16 cellular contexts compared by ENCODE assay signal in genomic region chr17:48539177-48539576, GRCh38. TPM values are rescaled to one million over a fixed set of nuclear protein-coding genes. Genes with fewer than 3 reads are reported as not detected.
A peak's percentile ranks its signal among the peaks of the same experiment; 100 is the strongest.
DNase-seq lines count a peak whose midpoint lies in the region; FAIRE-seq and TF ChIP-seq lines count a peak whose summit lies in the region.
"Had no signal": no experiment of that assay in that cellular context is flagged by ENCODE, and none has a peak within 500 bp of the region (broad histone marks: within the 10 kb centered on the region; RNA-seq: fewer than 3 reads in every experiment).

No MANE protein-coding gene starts in this region.

- H3K27ac ChIP-seq in kidney (ENCODE audit: low read depth in 2 of 2, low read length in 2 of 2) (peak overlapping the region; percentile 32 to 69), stomach smooth muscle (ENCODE audit: low read length) (peak overlapping the region; percentile 55)

- H3K4me3 ChIP-seq in astrocyte of the cerebellum (ENCODE audit: low read depth, low read length) (no peak overlapping the region), kidney (ENCODE audit: low read length in 2 of 2) (no peak overlapping the region), stomach smooth muscle (ENCODE audit: low read length in 2 of 2) (no peak overlapping the region)
- H3K4me3 ChIP-seq: esophagus muscularis mucosa had no signal

- intact Hi-C loops in kidney (cut with DNase I), result no loop called here

- FAIRE-seq in H54 (lab: Jason Lieb, UNC) (peak; percentile 82), kidney (lab: Jason Lieb, UNC) (no peak)

- H3K9me3 ChIP-seq in kidney (ENCODE audit: control insufficient read depth in 1 of 2, low read length in 2 of 2), result no peaks in the 10 kb centered on the region
- H3K9me3 ChIP-seq in stomach smooth muscle (ENCODE audit: control insufficient read depth in 2 of 2, low read length in 2 of 2), result no peaks in the 10 kb centered on the region
- H3K9me3 ChIP-seq: esophagus muscularis mucosa had no signal

- H3K27me3 ChIP-seq in stomach smooth muscle (ENCODE audit: control insufficient read depth in 1 of 2, insufficient read depth in 2 of 2, low read length in 2 of 2), result no peaks in the 10 kb centered on the region
- H3K27me3 ChIP-seq: esophagus muscularis mucosa had no signal

- no peak for DNase-seq in H54 (ENCODE audit: insufficient read length, low spot score)
- DNase-seq in astrocyte of the cerebellum (ENCODE audit: low read depth), result peak; percentile 83
- DNase-seq in kidney, result no peak
- no peak for DNase-seq in stimulated activated CD4-positive, alpha-beta T cell treated with anti-CD3 and anti-CD28 coated beads, Interleukin-2, amount 100 ng/mL, for 48 hours
- DNase-seq in ecto neural progenitor cell (ENCODE audit: low spot score), result no peak
- no peak for DNase-seq in activated CD4-positive, CD25-positive, alpha-beta regulatory T cell treated with anti-CD3 and anti-CD28 coated beads, Interleukin-2, amount 50 U/mL, for 72 hours
- DNase-seq: COR-L47; immature natural killer cell; naive thymus-derived CD4-positive, alpha-beta T cell; NCI-H146; NCI-H524; right cardiac atrium; SHP77 had no signal

- TF ChIP-seq CTCF in astrocyte of the cerebellum (IDR thresholded peaks at IDR 0.05; ENCODE audit: low read depth, low read length, missing control alignments) (no peak), kidney (IDR thresholded peaks at IDR 0.05; ENCODE audit: borderline replicate concordance, extremely low read depth, insufficient read depth) (no peak)

- in situ Hi-C loops in astrocyte of the cerebellum (cut with HindIII; ENCODE audit: low sequenced_read_pairs), result no loop called here

- peak; percentile 41 for TF ChIP-seq POLR2A in H54 (IDR thresholded peaks at IDR 0.05; ENCODE audit: low read depth, low read length)

- H3K9ac ChIP-seq in kidney (ENCODE audit: low read length in 2 of 2) (no peak overlapping the region), stomach smooth muscle (ENCODE audit: low read length in 2 of 2) (no peak overlapping the region)

- H3K4me1 ChIP-seq in kidney (ENCODE audit: control insufficient read depth in 1 of 2, insufficient read depth in 1 of 2, low read depth in 1 of 2, low read length in 2 of 2) (peaks cover 3 to 8% of the 10 kb centered on the region in 2 donors), stomach smooth muscle (ENCODE audit: control insufficient read depth, insufficient read depth, low read length) (peaks cover 21% of the 10 kb centered on the region)

- H3K36me3 ChIP-seq in kidney (ENCODE audit: control insufficient read depth in 1 of 2, insufficient read depth in 2 of 2, low read length in 2 of 2) (no peaks in the 10 kb centered on the region), stomach smooth muscle (ENCODE audit: control insufficient read depth in 2 of 2, insufficient read depth in 2 of 2, low read length in 2 of 2) (peaks cover 0 to 2% of the 10 kb centered on the region in 2 donors)
- H3K36me3 ChIP-seq: esophagus muscularis mucosa had no signal

RNA-seq across cellular contexts. Expression of gene HOXB2, which starts 5.7 kb away (rescaled TPM):
- 61.9 TPM for total RNA-seq in kidney
- polyA plus RNA-seq in kidney (ENCODE audit: insufficient read depth, low read depth, low replicate concordance), result 30.7 TPM

RNA-seq across cellular contexts. Expression of gene HOXB1, which starts 8.4 kb away (rescaled TPM):
- not detected for total RNA-seq in kidney
- not detected for polyA plus RNA-seq in kidney (ENCODE audit: insufficient read depth, low read depth, low replicate concordance)
- total RNA-seq: esophagus muscularis mucosa; naive thymus-derived CD4-positive, alpha-beta T cell; right cardiac atrium; subcutaneous adipose tissue had no signal
- polyA plus RNA-seq: immature natural killer cell; naive thymus-derived CD4-positive, alpha-beta T cell; right cardiac atrium had no signal

RNA-seq across cellular contexts. Expression of gene HOXB4, which starts 39.0 kb away (rescaled TPM):
- total RNA-seq in kidney, result 22.6 TPM
- 4.4 TPM for polyA plus RNA-seq in kidney (ENCODE audit: insufficient read depth, low read depth, low replicate concordance)
- polyA plus RNA-seq: naive thymus-derived CD4-positive, alpha-beta T cell had no signal

RNA-seq across cellular contexts. Expression of gene HOXB3, which starts 50.9 kb away (rescaled TPM):
- 99.0 TPM for total RNA-seq in kidney
- polyA plus RNA-seq in kidney (ENCODE audit: insufficient read depth, low read depth, low replicate concordance), result 12.1 TPM

RNA-seq across cellular contexts. Expression of gene HOXB5, which starts 54.4 kb away (rescaled TPM):
- 27.0 TPM for total RNA-seq in kidney
- 12.3 TPM for polyA plus RNA-seq in kidney (ENCODE audit: insufficient read depth, low read depth, low replicate concordance)
- total RNA-seq: naive thymus-derived CD4-positive, alpha-beta T cell had no signal
- polyA plus RNA-seq: immature natural killer cell; naive thymus-derived CD4-positive, alpha-beta T cell had no signal
